Comparison of ENCODE assay signal across 14 cellular contexts in the genomic region with DNA sequence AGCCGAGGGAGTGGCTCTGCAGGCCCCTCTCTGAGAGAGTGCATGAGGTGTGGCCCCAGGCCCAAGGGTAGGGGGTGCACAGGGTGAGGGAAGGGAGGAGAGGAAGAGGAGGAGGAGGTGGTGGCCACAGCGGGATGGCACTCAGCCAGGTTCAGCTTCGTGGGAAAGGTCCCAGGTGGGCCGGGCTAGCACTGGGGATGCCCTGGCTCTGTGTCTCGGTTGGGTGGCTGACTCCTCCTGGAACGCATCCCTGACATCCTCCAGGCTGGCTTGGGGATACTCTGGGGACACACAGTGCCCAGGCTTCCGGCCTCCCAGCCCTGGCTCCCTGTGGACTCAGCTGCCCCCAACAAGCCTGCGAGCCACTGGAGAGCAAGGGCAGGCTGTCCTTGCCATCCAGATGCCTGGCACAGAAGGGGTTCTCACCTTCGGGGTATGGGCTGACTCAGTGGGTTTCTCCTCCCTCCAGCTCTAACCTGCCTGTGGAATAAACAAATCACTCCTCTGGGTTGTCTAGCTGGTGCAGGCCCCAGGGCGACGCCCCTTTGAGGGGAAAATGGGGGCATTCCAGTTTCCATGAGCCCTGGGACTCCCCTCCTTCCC. TPM values are rescaled to one million over a fixed set of nuclear protein-coding genes. Genes with fewer than 3 reads are reported as not detected.
DNase-seq lines count a peak whose midpoint lies in the region; ATAC-seq, FAIRE-seq and TF ChIP-seq lines count a peak whose summit lies in the region.
"Had no signal": no experiment of that assay in that cellular context is flagged by ENCODE, and none has a peak within 500 bp of the region (broad histone marks: within the 10 kb centered on the region; RNA-seq: fewer than 3 reads in every experiment).

No MANE protein-coding gene starts in this region.

- FAIRE-seq in GM12892 (lab: Jason Lieb, UNC): peak; percentile 30
- FAIRE-seq: GM18507 had no signal

- H3F3A ChIP-seq in smooth muscle cell (ENCODE audit: low read depth): no peaks in the 10 kb centered on the region

- H3K27ac ChIP-seq in smooth muscle cell (ENCODE audit: low read depth): no peak overlapping the region
- H3K27ac ChIP-seq: suprapubic skin had no signal

- H3K4me2 ChIP-seq in smooth muscle cell: no peak overlapping the region

- no peaks in the 10 kb centered on the region for H3K4me1 ChIP-seq in smooth muscle cell (ENCODE audit: low read depth)
- H3K4me1 ChIP-seq: suprapubic skin had no signal

- no peak for TF ChIP-seq POLR2A in GM12892 (IDR thresholded peaks at IDR 0.05; ENCODE audit: low read depth, low read length)

- no peak for DNase-seq in GM12892 (ENCODE audit: insufficient read length)
- peak; percentile 62 to 66 for DNase-seq in activated CD4-positive, alpha-beta T cell treated with anti-CD3 and anti-CD28 coated beads for 4 hours
- peak; percentile 59 for DNase-seq in effector CD8-positive, alpha-beta T cell (lab: John Stamatoyannopoulos, UW)
- DNase-seq in stimulated activated CD4-positive, alpha-beta T cell treated with anti-CD3 and anti-CD28 coated beads, Interleukin-2, amount 100 ng/mL, for 24 hours: peak; percentile 56 to 59
- DNase-seq in NCI-H1417 (lab: John Stamatoyannopoulos, UW): no peak
- DNase-seq in smooth muscle cell (lab: John Stamatoyannopoulos, UW; ENCODE audit: unreplicated experiment): no peak
- no peak for DNase-seq in foreskin fibroblast
- DNase-seq: GOT3, kidney glomerular epithelial cell, NCI-H2107 had no signal

- no peak overlapping the region for H3K9ac ChIP-seq in smooth muscle cell (ENCODE audit: low read depth)

- H4K20me1 ChIP-seq in smooth muscle cell (ENCODE audit: low read depth): no peaks in the 10 kb centered on the region

- TF ChIP-seq CTCF in smooth muscle cell (IDR thresholded peaks at IDR 0.05; ENCODE audit: borderline replicate concordance, insufficient read depth, poor library complexity, severe bottlenecking): no peak
- no peak for TF ChIP-seq CTCF in foreskin fibroblast (IDR thresholded peaks at IDR 0.05; ENCODE audit: low read depth, low read length)

- H3K4me3 ChIP-seq in smooth muscle cell (no peak overlapping the region), foreskin fibroblast (ENCODE audit: low read depth in 1 of 2, low read length in 2 of 2) (no peak overlapping the region)
- H3K4me3 ChIP-seq: suprapubic skin had no signal

- no peak overlapping the region for H2AFZ ChIP-seq in smooth muscle cell (ENCODE audit: low read depth)

- ATAC-seq in HG03045 (IDR thresholded peaks at IDR 0.05; ENCODE audit: unreplicated experiment): no peak

- 93% methylated on average over 11 of the region's 11 CpGs for WGBS in smooth muscle cell (ENCODE audit: low lambda C conversion rate)

- H3K79me2 ChIP-seq in smooth muscle cell (ENCODE audit: low read depth): no peaks in the 10 kb centered on the region

- no peaks in the 10 kb centered on the region for H3K36me3 ChIP-seq in smooth muscle cell (ENCODE audit: low read depth)
- H3K36me3 ChIP-seq: suprapubic skin had no signal

- H3K27me3 ChIP-seq in smooth muscle cell (ENCODE audit: low read depth): no peaks in the 10 kb centered on the region

- no peaks in the 10 kb centered on the region for H3K9me3 ChIP-seq in smooth muscle cell (replicated peaks; ENCODE audit: low read depth)
- H3K9me3 ChIP-seq: suprapubic skin had no signal

RNA-seq across cellular contexts. Expression of a gene that starts 0.6 kb away (rescaled TPM):
- polyA plus RNA-seq in GM12892 (2012; ENCODE audit: missing spikeins): 1.0 TPM
- total RNA-seq in smooth muscle cell: 0.40 TPM in 1 of 2 replicates, not detected in the other
- 0.24 and 0.31 TPM in 2 replicates for polyA plus RNA-seq in smooth muscle cell
- total RNA-seq: SK-MEL-5 had no signal

RNA-seq across cellular contexts. Expression of a gene that starts 43.3 kb away (rescaled TPM):
- 10.9 TPM for polyA plus RNA-seq in GM12892 (2012; ENCODE audit: missing spikeins)
- total RNA-seq in smooth muscle cell: 7.2 and 7.5 TPM in 2 replicates
- 1.0 and 3.3 TPM in 2 replicates for polyA plus RNA-seq in smooth muscle cell

RNA-seq across cellular contexts. Expression of a gene that starts 49.0 kb away (rescaled TPM):
- 62.0 TPM for polyA plus RNA-seq in GM12892 (2012; ENCODE audit: missing spikeins)
- 43.7 and 47.2 TPM in 2 replicates for total RNA-seq in smooth muscle cell
- polyA plus RNA-seq in smooth muscle cell: 20.8 and 21.7 TPM in 2 replicates

Comparison
In these comparisons a context has a peak if more than half of its experiments do, and no peak if none do; other contexts are left out.
1. DNase-seq: peak in activated CD4-positive, alpha-beta T cell treated with anti-CD3 and anti-CD28 coated beads for 4 hours (2 of 2), effector CD8-positive, alpha-beta T cell (single experiment) and stimulated activated CD4-positive, alpha-beta T cell treated with anti-CD3 and anti-CD28 coated beads, Interleukin-2, amount 100 ng/mL, for 24 hours (2 of 2); none in GM12892 (single experiment), NCI-H1417 (0 of 3), smooth muscle cell (single experiment) and foreskin fibroblast (0 of 2).